ENCODE assay signal across 25 cellular contexts in the genomic region with DNA sequence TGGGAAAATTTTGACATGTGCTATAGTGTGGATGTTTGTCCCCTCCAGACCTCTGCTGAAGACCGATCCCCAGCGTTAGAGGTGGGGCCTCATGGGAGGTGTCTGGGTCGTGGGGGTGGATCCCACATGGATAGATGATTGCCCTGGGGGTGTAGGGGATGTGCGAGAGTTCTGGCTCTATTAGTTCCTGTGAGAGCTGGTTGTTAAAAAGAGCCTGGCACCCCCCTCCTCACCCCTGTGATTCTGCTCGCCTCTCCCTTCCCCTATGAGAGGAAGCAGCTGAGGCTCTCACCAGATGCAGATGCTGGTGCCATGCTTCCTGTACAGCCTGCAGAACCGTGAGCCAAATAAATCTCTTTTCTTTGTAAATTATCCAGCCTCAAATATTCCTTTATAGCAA.
DNase-seq lines count a peak whose midpoint lies in the region; ATAC-seq and TF ChIP-seq lines count a peak whose summit lies in the region.
"Had no signal": no experiment of that assay in that cellular context is flagged by ENCODE, and none has a peak within 500 bp of the region (broad histone marks: within the 10 kb centered on the region; RNA-seq: fewer than 3 reads in every experiment).

No MANE protein-coding gene starts in this region.

- POLR2A ChIA-PET in CD4-positive, alpha-beta T cell (lab: Charles Lee): interaction anchor here (1.1 to 1.2 kb wide), 3 partner anchors 13 to 66 kb away, joined by 3 read pairs; no protein-coding TSS in a partner anchor
- POLR2A ChIA-PET in naive thymus-derived CD8-positive, alpha-beta T cell (lab: Charles Lee): interaction anchor here (0.8 to 0.9 kb wide), 2 partner anchors 11 to 65 kb away, joined by 3 to 4 read pairs; no protein-coding TSS in a partner anchor

- H4K20me1 ChIP-seq in BLaER1: no peaks in the 10 kb centered on the region

- H3K4me3 Mint-ChIP-seq in CD4-positive, alpha-beta T cell: peak overlapping the region; percentile 60
- H3K4me3 Mint-ChIP-seq in chondrocyte (ENCODE audit: unreplicated experiment): no peak overlapping the region
- H3K4me3 Mint-ChIP-seq in naive thymus-derived CD8-positive, alpha-beta T cell: peak overlapping the region in 4 of 10 donors; percentile 18 to 53 (median 37)
- H3K4me3 Mint-ChIP-seq: activated CD4-positive, alpha-beta memory T cell treated with anti-CD3 and anti-CD28 coated beads, Interleukin-2, amount 10 ng/mL, durations not matched to agents 7 days and 5 days had no signal

- H3K9me3 ChIP-seq in BLaER1: no peaks in the 10 kb centered on the region
- no peaks in the 10 kb centered on the region for H3K9me3 ChIP-seq in CD4-positive, alpha-beta T cell (ENCODE audit: control insufficient read depth, low read length)
- H3K9me3 ChIP-seq: right lobe of liver, stomach had no signal

- CTCF ChIA-PET in CD4-positive, alpha-beta T cell (lab: Charles Lee): no interaction called here

- H3K4me1 Mint-ChIP-seq in CD4-positive, alpha-beta T cell (ENCODE audit: low read depth): peaks cover 68% of the 10 kb centered on the region
- peaks cover 94% of the 10 kb centered on the region for H3K4me1 Mint-ChIP-seq in chondrocyte (ENCODE audit: low read depth)
- peaks cover 45 to 92% (median 73%) of the 10 kb centered on the region in 4 donors for H3K4me1 Mint-ChIP-seq in naive thymus-derived CD8-positive, alpha-beta T cell

- no peaks in the 10 kb centered on the region for H3K27me3 Mint-ChIP-seq in CD4-positive, alpha-beta T cell
- no peaks in the 10 kb centered on the region for H3K27me3 Mint-ChIP-seq in chondrocyte (ENCODE audit: low read depth)
- no peaks in the 10 kb centered on the region for H3K27me3 Mint-ChIP-seq in naive thymus-derived CD8-positive, alpha-beta T cell
- H3K27me3 Mint-ChIP-seq: activated CD4-positive, alpha-beta memory T cell treated with anti-CD3 and anti-CD28 coated beads, Interleukin-2, amount 10 ng/mL, durations not matched to agents 7 days and 5 days had no signal

- no peak for TF ChIP-seq CTCF in CD4-positive, alpha-beta T cell (IDR thresholded peaks at IDR 0.05)
- TF ChIP-seq CTCF in chondrocyte (IDR thresholded peaks at IDR 0.05): no peak

- peak overlapping the region; percentile 94 for H3K4me2 ChIP-seq in BLaER1

- no peaks in the 10 kb centered on the region for H3K27me3 ChIP-seq in BLaER1
- H3K27me3 ChIP-seq in CD4-positive, alpha-beta T cell (ENCODE audit: control insufficient read depth, insufficient read depth, low read length): no peaks in the 10 kb centered on the region
- H3K27me3 ChIP-seq: right lobe of liver, stomach had no signal

- no peak for DNase-seq in CD4-positive, alpha-beta T cell
- no peak for DNase-seq in chondrocyte (ENCODE audit: low spot score)
- DNase-seq in naive thymus-derived CD8-positive, alpha-beta T cell: no peak
- no peak for DNase-seq in T-helper 9 cell
- DNase-seq in cerebellar cortex (ENCODE audit: low spot score): no peak
- DNase-seq in amygdala (lab: John Stamatoyannopoulos, UW): no peak
- DNase-seq: activated CD4-positive, alpha-beta memory T cell treated with anti-CD3 and anti-CD28 coated beads, Interleukin-2, amount 10 ng/mL, durations not matched to agents 7 days and 5 days; activated CD4-positive, alpha-beta T cell treated with anti-CD3 and anti-CD28 coated beads for 1 hour; activated gamma-delta T cell treated with Interleukin-2 at 50 U/mL for 16 hours; DND-41; effector CD4-positive, alpha-beta T cell; HCEC 1CT; IMR-90; mammary epithelial cell; NCI-H446; NCI-H748 treated with DMSO at 0.1 percent for 48 hours; right lobe of liver; Right ventricle myocardium superior; stimulated activated CD4-positive, alpha-beta T cell treated with anti-CD3 and anti-CD28 coated beads, Interleukin-2, amount 100 ng/mL, for 48 hours; stomach; trophoblast cell had no signal

- no peaks in the 10 kb centered on the region for H3K9me3 Mint-ChIP-seq in CD4-positive, alpha-beta T cell
- no peaks in the 10 kb centered on the region for H3K9me3 Mint-ChIP-seq in chondrocyte (ENCODE audit: low read depth)
- no peaks in the 10 kb centered on the region for H3K9me3 Mint-ChIP-seq in naive thymus-derived CD8-positive, alpha-beta T cell
- H3K9me3 Mint-ChIP-seq: activated CD4-positive, alpha-beta memory T cell treated with anti-CD3 and anti-CD28 coated beads, Interleukin-2, amount 10 ng/mL, durations not matched to agents 7 days and 5 days had no signal

- intact Hi-C loops in CD4-positive, alpha-beta T cell (cut with DNase I, micrococcal nuclease): loop anchor here in 1 of 2 experiments (5.0 kb wide), 1 partner anchor 53 kb away; no protein-coding TSS in a partner anchor

- peak overlapping the region; percentile 87 for H3K27ac ChIP-seq in BLaER1
- H3K27ac ChIP-seq in CD4-positive, alpha-beta T cell (ENCODE audit: low read depth, low read length): no peak overlapping the region
- H3K27ac ChIP-seq: C4-2B, epithelial cell of prostate, right lobe of liver had no signal

- H3K4me1 ChIP-seq in BLaER1: peaks cover 100% of the 10 kb centered on the region
- H3K4me1 ChIP-seq: right lobe of liver had no signal

- no peaks in the 10 kb centered on the region for H3K36me3 Mint-ChIP-seq in CD4-positive, alpha-beta T cell (ENCODE audit: low read depth)
- peaks cover 10% of the 10 kb centered on the region for H3K36me3 Mint-ChIP-seq in chondrocyte (ENCODE audit: low read depth)
- H3K36me3 Mint-ChIP-seq in naive thymus-derived CD8-positive, alpha-beta T cell: peaks cover 0 to 1% (median 0%) of the 10 kb centered on the region in 3 donors

- peak overlapping the region; percentile 71 for H3K9ac ChIP-seq in BLaER1

- H3K4me3 ChIP-seq in BLaER1: peak overlapping the region; percentile 63
- H3K4me3 ChIP-seq: right lobe of liver, stomach had no signal

- peak; percentile 68 for ATAC-seq in CD4-positive, alpha-beta T cell (ENCODE audit: poor library complexity)
- peak; percentile 28 to 43 for ATAC-seq in naive thymus-derived CD8-positive, alpha-beta T cell
- ATAC-seq: Panc1, right lobe of liver had no signal

- peak overlapping the region; percentile 15 for H3K27ac Mint-ChIP-seq in CD4-positive, alpha-beta T cell
- H3K27ac Mint-ChIP-seq in chondrocyte (ENCODE audit: unreplicated experiment): peak overlapping the region; percentile 68
- H3K27ac Mint-ChIP-seq in naive thymus-derived CD8-positive, alpha-beta T cell: peak overlapping the region in 7 of 10 donors; percentile 37 to 68 (median 54)
- H3K27ac Mint-ChIP-seq: activated CD4-positive, alpha-beta memory T cell treated with anti-CD3 and anti-CD28 coated beads, Interleukin-2, amount 10 ng/mL, durations not matched to agents 7 days and 5 days had no signal

- no peaks in the 10 kb centered on the region for H3K36me3 ChIP-seq in BLaER1
- H3K36me3 ChIP-seq: right lobe of liver, stomach had no signal

Comparison
In these comparisons a context has a peak if more than half of its experiments do, and no peak if none do; other contexts are left out.
1. H3K27ac Mint-ChIP-seq: peak in every context shown above with its lines; median percentile 68 in chondrocyte; 54 in naive thymus-derived CD8-positive, alpha-beta T cell; 15 in CD4-positive, alpha-beta T cell.